In the genomic region with DNA sequence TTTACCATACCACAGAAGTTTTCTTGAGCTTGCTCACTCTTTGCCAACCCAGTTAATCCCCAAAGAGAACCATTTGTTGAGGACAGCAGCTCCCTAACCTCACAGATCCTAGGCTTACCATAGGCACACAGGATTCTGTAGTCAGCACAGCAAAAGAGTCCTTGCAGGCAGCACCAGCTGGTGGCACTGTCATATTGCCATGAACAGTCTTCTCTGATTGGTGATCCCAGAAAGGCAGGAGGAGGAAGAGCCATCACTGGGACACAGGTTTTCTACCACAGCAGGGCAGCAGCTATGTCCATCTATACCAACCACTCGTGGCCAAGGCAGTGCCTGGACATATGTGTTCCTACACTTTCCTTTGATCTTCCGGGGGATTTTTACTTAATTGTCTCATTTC, we compare ENCODE assay signal across 10 cellular contexts.
DNase-seq lines count a peak whose midpoint lies in the region; ATAC-seq, FAIRE-seq and TF ChIP-seq lines count a peak whose summit lies in the region.
"Had no signal": no experiment of that assay in that cellular context is flagged by ENCODE, and none has a peak within 500 bp of the region (broad histone marks: within the 10 kb centered on the region; RNA-seq: fewer than 3 reads in every experiment).

No MANE protein-coding gene starts in this region.

- no peaks in the 10 kb centered on the region for H3K9me3 ChIP-seq in endothelial cell of umbilical vein (replicated peaks; ENCODE audit: control insufficient read depth, insufficient read depth, low read length)

- intact Hi-C loops in endothelial cell of umbilical vein (cut with micrococcal nuclease): loop anchor here (5.0 kb wide), 1 partner anchor 759 kb away; no protein-coding TSS in a partner anchor

- H3K4me3 ChIP-seq in endothelial cell of umbilical vein (replicated peaks in 1 of 3; ENCODE audit: insufficient read depth in 1 of 3, low read depth in 1 of 3, low read length in 3 of 3): no peak overlapping the region

- POLR2A ChIA-PET in endothelial cell of umbilical vein (lab: Charles Lee): no interaction called here

- no peaks in the 10 kb centered on the region for H3K9me1 ChIP-seq in endothelial cell of umbilical vein (replicated peaks; ENCODE audit: control insufficient read depth, extremely low read depth, insufficient read depth, low read length)

- dilution Hi-C loops in endothelial cell of umbilical vein (cut with MboI; ENCODE audit: extremely low pct_ligation_motif_present, low sequenced_read_pairs): no loop called here

- no peak for ATAC-seq in effector memory CD8-positive, alpha-beta T cell (replicated peaks)
- no peak for ATAC-seq in HG03097 (IDR thresholded peaks at IDR 0.05; ENCODE audit: low FRiP score, unreplicated experiment)

- CTCF ChIA-PET in endothelial cell of umbilical vein (lab: Charles Lee): interaction anchor here (0.6 to 2.3 kb wide), 7 partner anchors 10 to 759 kb away, joined by 3 to 10 read pairs (median 3); no protein-coding TSS in a partner anchor

- no peak overlapping the region for H2AFZ ChIP-seq in endothelial cell of umbilical vein (ENCODE audit: low read depth, low read length)

- no peaks in the 10 kb centered on the region for H3K4me1 ChIP-seq in endothelial cell of umbilical vein (ENCODE audit: control insufficient read depth, extremely low read depth, insufficient read depth, low read length)

- H3K9me3 Mint-ChIP-seq in nephron: no peaks in the 10 kb centered on the region
- H3K9me3 Mint-ChIP-seq in effector memory CD8-positive, alpha-beta T cell: no peaks in the 10 kb centered on the region

- no peaks in the 10 kb centered on the region for H3K27me3 Mint-ChIP-seq in nephron (ENCODE audit: low read depth)
- H3K27me3 Mint-ChIP-seq in effector memory CD8-positive, alpha-beta T cell: no peaks in the 10 kb centered on the region
- H3K27me3 Mint-ChIP-seq: B cell, memory B cell had no signal

- no peaks in the 10 kb centered on the region for H3K36me3 Mint-ChIP-seq in nephron (ENCODE audit: low read depth)
- H3K36me3 Mint-ChIP-seq in effector memory CD8-positive, alpha-beta T cell (ENCODE audit: insufficient read depth): no peaks in the 10 kb centered on the region
- H3K36me3 Mint-ChIP-seq: memory B cell had no signal

- DNase-seq in NCI-H345 (lab: John Stamatoyannopoulos, UW) (peak; percentile 54), NCI-H345 treated with DMSO at 0.1 percent for 48 hours (lab: John Stamatoyannopoulos, UW; ENCODE audit: unreplicated experiment) (no peak), NCI-H82 treated with DMSO at 0.1 percent for 48 hours (lab: John Stamatoyannopoulos, UW; ENCODE audit: unreplicated experiment) (peak; percentile 1), endothelial cell of umbilical vein (ENCODE audit: low read depth, low spot score) (peak; percentile 21), cerebellar nuclear complex (lab: John Stamatoyannopoulos, UW) (no peak)
- no peak for DNase-seq in effector memory CD8-positive, alpha-beta T cell

- TF ChIP-seq CTCF in endothelial cell of umbilical vein (IDR thresholded peaks at IDR 0.05; ENCODE audit: extremely low read depth in 1 of 2, insufficient read depth in 1 of 2, low read depth in 1 of 2, low read length in 2 of 2) (peak in 1 of 2 donors; percentile 16), nephron (IDR thresholded peaks at IDR 0.05; ENCODE audit: unreplicated experiment in 3 of 3) (peak in 1 of 3 experiments; percentile 29)

- no peak overlapping the region for H3K4me2 ChIP-seq in endothelial cell of umbilical vein (ENCODE audit: insufficient read depth, low read length)

- no peak for TF ChIP-seq POLR2A in endothelial cell of umbilical vein (IDR thresholded peaks at IDR 0.05; ENCODE audit: low read depth, low read length)

- no peaks in the 10 kb centered on the region for H3K36me3 ChIP-seq in endothelial cell of umbilical vein (ENCODE audit: control insufficient read depth in 2 of 2, extremely low read depth in 1 of 2, insufficient read depth in 2 of 2, low read length in 2 of 2)

- peak; percentile 40 for FAIRE-seq in endothelial cell of umbilical vein (lab: Jason Lieb, UNC)

- H3K79me2 ChIP-seq in endothelial cell of umbilical vein (ENCODE audit: control insufficient read depth, insufficient read depth, low read length): no peaks in the 10 kb centered on the region

- H3K9ac ChIP-seq in endothelial cell of umbilical vein (replicated peaks; ENCODE audit: extremely low read depth, insufficient read depth, low read length): no peak overlapping the region

- H3K4me3 Mint-ChIP-seq in nephron: peak overlapping the region in 1 of 3 experiments; percentile 5
- no peak overlapping the region for H3K4me3 Mint-ChIP-seq in effector memory CD8-positive, alpha-beta T cell
- H3K4me3 Mint-ChIP-seq: B cell, memory B cell had no signal

- BruUV-seq in endothelial cell of umbilical vein (replicated peaks; lab: Mats Ljungman, UMichigan): no TSS peak

- peaks cover 47% of the 10 kb centered on the region for H3K4me1 Mint-ChIP-seq in nephron
- H3K4me1 Mint-ChIP-seq in effector memory CD8-positive, alpha-beta T cell (ENCODE audit: low read depth in 2 of 2): peaks cover 0 to 20% of the 10 kb centered on the region in 2 donors
- H3K4me1 Mint-ChIP-seq: B cell, memory B cell had no signal

- H3K27ac Mint-ChIP-seq in nephron: peak overlapping the region; percentile 6 to 90 (median 65)
- H3K27ac Mint-ChIP-seq in effector memory CD8-positive, alpha-beta T cell: no peak overlapping the region
- H3K27ac Mint-ChIP-seq: B cell, memory B cell had no signal

- H4K20me1 ChIP-seq in endothelial cell of umbilical vein (replicated peaks; ENCODE audit: control insufficient read depth, extremely low read depth, insufficient read depth, low read length): no peaks in the 10 kb centered on the region

- H3K27me3 ChIP-seq in endothelial cell of umbilical vein (ENCODE audit: control insufficient read depth in 2 of 2, insufficient read depth in 2 of 2, low read length in 2 of 2): no peaks in the 10 kb centered on the region

- H3K27ac ChIP-seq in endothelial cell of umbilical vein (ENCODE audit: insufficient read depth, low read depth, low read length): no peak overlapping the region

TF ChIP-seq in endothelial cell of umbilical vein, 7 proteins besides CTCF, POLR2A, EP300 and RAD21:
- TF ChIP-seq POLR2AphosphoS5 (IDR thresholded peaks at IDR 0.05; ENCODE audit: insufficient read depth, low read depth, low read length) (no peak), JUN (IDR thresholded peaks at IDR 0.05; ENCODE audit: borderline replicate concordance, insufficient read depth, insufficient read length, low read depth) (no peak), EZH2 (IDR thresholded peaks at IDR 0.05; ENCODE audit: borderline replicate concordance, low read depth, low read length, severe bottlenecking) (no peak)
- TF ChIP-seq, protein P1, sequence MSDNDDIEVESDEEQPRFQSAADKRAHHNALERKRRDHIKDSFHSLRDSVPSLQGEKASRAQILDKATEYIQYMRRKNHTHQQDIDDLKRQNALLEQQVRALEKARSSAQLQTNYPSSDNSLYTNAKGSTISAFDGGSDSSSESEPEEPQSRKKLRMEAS (IDR thresholded peaks at IDR 0.05; ENCODE audit: insufficient read depth, insufficient read length): no peak

Comparison
In these comparisons a context has a peak if more than half of its experiments do, and no peak if none do; other contexts are left out.
1. DNase-seq: peak in NCI-H345 (single experiment), NCI-H82 treated with DMSO at 0.1 percent for 48 hours (single experiment) and endothelial cell of umbilical vein (single experiment); none in NCI-H345 treated with DMSO at 0.1 percent for 48 hours (single experiment), cerebellar nuclear complex (0 of 2) and effector memory CD8-positive, alpha-beta T cell (0 of 3).
2. H3K27ac Mint-ChIP-seq: peak in nephron (3 of 3); none in effector memory CD8-positive, alpha-beta T cell (0 of 2).